1 cellular context compared by ENCODE assay signal in the genomic region with DNA sequence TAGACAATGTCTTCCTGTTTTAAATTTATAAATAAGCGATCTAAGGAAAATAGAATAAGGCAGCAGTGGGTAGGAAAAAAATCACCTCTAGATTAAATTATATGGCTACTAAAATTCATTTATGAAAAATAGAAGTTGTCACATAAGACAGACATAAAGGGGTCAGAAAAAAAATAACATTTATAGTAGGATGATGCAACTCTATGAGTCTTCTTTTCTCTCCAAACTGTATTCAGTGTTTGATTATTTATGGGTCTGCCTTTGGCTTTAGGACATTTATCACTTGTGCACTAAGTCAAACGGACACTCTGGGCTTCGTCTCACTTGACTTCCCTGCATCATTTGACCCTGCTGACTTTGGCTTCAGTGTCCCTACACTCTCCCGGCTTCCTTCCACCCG.
TF ChIP-seq lines count a peak whose summit lies in the region.

No MANE protein-coding gene starts in this region.

TF ChIP-seq in HepG2, 621 proteins besides CTCF, POLR2A, EP300 and RAD21 (continued from another document):
- no peak for TF ChIP-seq ZNF883 (CRISPR knock-in tag; IDR thresholded peaks at IDR 0.05; ENCODE audit: not compliant biosample characterization)
